18 cellular contexts compared by ENCODE assay signal in genomic region chr9:33244150-33244784, GRCh38. TPM values are rescaled to one million over a fixed set of nuclear protein-coding genes. Genes with fewer than 3 reads are reported as not detected.
"Had no signal": no experiment of that assay in that cellular context is flagged by ENCODE, and none has a peak within 500 bp of the region (broad histone marks: within the 10 kb centered on the region; RNA-seq: fewer than 3 reads in every experiment).

No MANE protein-coding gene starts in this region.

- H3K36me3 ChIP-seq: ascending aorta, pancreas had no signal

- DNase-seq: activated CD4-positive, alpha-beta T cell treated with anti-CD3 and anti-CD28 coated beads, Interleukin-2, amount 10 ng/mL, durations not matched to agents 24 days and 14 days; activated CD8-positive, alpha-beta T cell treated with anti-CD3 and anti-CD28 coated beads for 36 hours; activated naive CD4-positive, alpha-beta T cell treated with anti-CD3 and anti-CD28 coated beads, Interleukin-2, amount 50 U/mL, for 16 hours; activated T-cell treated with anti-CD3 and anti-CD28 coated beads, Interleukin-2, amount 50 U/mL, for 4 hours; cortex of kidney; erythroblast; heart right ventricle; left ventricle myocardium superior; naive thymus-derived CD4-positive, alpha-beta T cell; pancreas; T-cell had no signal

- H3K4me3 ChIP-seq: ascending aorta, heart right ventricle, pancreas, tibial nerve had no signal

- H3K27me3 ChIP-seq: ascending aorta, heart right ventricle, neutrophil, pancreas, tibial nerve had no signal

- H3K27ac ChIP-seq: ascending aorta, heart right ventricle, neutrophil, pancreas, tibial nerve had no signal

- H3K4me1 ChIP-seq: ascending aorta, pancreas, tibial nerve had no signal

- H3K9me3 ChIP-seq: ascending aorta, heart right ventricle, neutrophil, pancreas, tibial nerve had no signal

- ATAC-seq: activated CD8-positive, alpha-beta T cell treated with anti-CD3 and anti-CD28 coated beads for 36 hours; activated T-cell treated with anti-CD3 and anti-CD28 coated beads, Interleukin-2, amount 50 U/mL, for 4 hours; heart right ventricle; left ventricle myocardium superior; naive thymus-derived CD4-positive, alpha-beta T cell; pancreas; sciatic nerve; T-cell had no signal

RNA-seq across cellular contexts. Expression of gene SPINK4, which starts 4.3 kb away (rescaled TPM):
- total RNA-seq: activated CD4-positive, alpha-beta T cell treated with anti-CD3 and anti-CD28 coated beads, Interleukin-2, amount 10 ng/mL, durations not matched to agents 24 days and 14 days; activated CD8-positive, alpha-beta T cell treated with anti-CD3 and anti-CD28 coated beads for 36 hours; activated T-cell treated with anti-CD3 and anti-CD28 coated beads, Interleukin-2, amount 50 U/mL, for 4 hours; ascending aorta; heart right ventricle; kidney epithelial cell; left ventricle myocardium superior; mononuclear cell; naive thymus-derived CD4-positive, alpha-beta T cell; pulmonary artery endothelial cell; sciatic nerve; T-cell; tibial nerve had no signal
- polyA plus RNA-seq: heart right ventricle; naive thymus-derived CD4-positive, alpha-beta T cell had no signal
